Comparison of ENCODE assay signal across 30 cellular contexts in the genomic region with DNA sequence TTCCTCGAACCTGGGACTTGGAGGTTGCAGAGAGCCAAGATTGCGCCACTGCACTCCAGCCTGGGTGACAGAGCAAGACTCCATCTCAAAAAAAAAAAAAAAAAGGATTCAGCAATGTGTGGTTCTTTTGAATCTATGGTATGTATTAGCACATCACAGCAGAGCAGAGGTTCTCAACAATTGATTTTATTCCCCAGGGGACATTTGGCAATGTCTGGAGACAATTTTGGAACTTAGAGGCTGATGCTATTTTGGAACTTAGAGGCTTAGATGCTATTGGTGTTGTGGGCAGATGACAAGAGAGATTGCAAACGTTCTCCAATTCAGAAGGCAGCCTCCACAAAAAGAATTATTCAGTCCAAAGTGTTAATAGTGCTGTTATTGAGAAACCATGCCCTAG.
"Had no signal": no experiment of that assay in that cellular context is flagged by ENCODE, and none has a peak within 500 bp of the region (broad histone marks: within the 10 kb centered on the region; RNA-seq: fewer than 3 reads in every experiment).

No MANE protein-coding gene starts in this region.

- H3K27ac Mint-ChIP-seq: naive thymus-derived CD8-positive, alpha-beta T cell; nephron; stimulated activated effector memory CD8-positive, alpha-beta T cell treated with anti-CD3 and anti-CD28 coated beads, Interleukin-12 subunit alpha, Interleukin-12 subunit beta, amount 100 ng/mL, for 72 hours; stimulated activated naive CD8-positive, alpha-beta T cell treated with anti-CD3 and anti-CD28 coated beads, Interleukin-15, Interleukin-2, amounts not matched to agents 100 ng/mL and 50 ng/mL, for 24 hours had no signal

- H3K4me3 ChIP-seq: lower lobe of right lung, pancreas, prostate gland, spleen, suprapubic skin, thoracic aorta, tibial artery, upper lobe of right lung had no signal

- H3K4me1 ChIP-seq: lower lobe of right lung, pancreas, prostate gland, spleen, suprapubic skin, upper lobe of right lung had no signal

- H3K9me3 ChIP-seq: pancreas, prostate gland, upper lobe of right lung had no signal

- ATAC-seq: left cardiac atrium; left lobe of liver; lower lobe of right lung; naive thymus-derived CD8-positive, alpha-beta T cell; pancreas; right cardiac atrium; sciatic nerve; stimulated activated effector memory CD8-positive, alpha-beta T cell treated with anti-CD3 and anti-CD28 coated beads, Interleukin-12 subunit alpha, Interleukin-12 subunit beta, amount 100 ng/mL, for 72 hours; upper lobe of right lung had no signal

- H3K27me3 Mint-ChIP-seq: stimulated activated naive CD8-positive, alpha-beta T cell treated with anti-CD3 and anti-CD28 coated beads, Interleukin-15, Interleukin-2, amounts not matched to agents 100 ng/mL and 50 ng/mL, for 24 hours had no signal

- H3K36me3 Mint-ChIP-seq: stimulated activated effector memory CD8-positive, alpha-beta T cell treated with anti-CD3 and anti-CD28 coated beads, Interleukin-12 subunit alpha, Interleukin-12 subunit beta, amount 100 ng/mL, for 72 hours had no signal

- H3K36me3 ChIP-seq: lower lobe of right lung, pancreas, prostate gland, spleen, suprapubic skin, thoracic aorta, tibial artery, upper lobe of right lung had no signal

- H3K4me3 Mint-ChIP-seq: naive thymus-derived CD8-positive, alpha-beta T cell; nephron; neural crest cell; stimulated activated effector memory CD8-positive, alpha-beta T cell treated with anti-CD3 and anti-CD28 coated beads, Interleukin-12 subunit alpha, Interleukin-12 subunit beta, amount 100 ng/mL, for 72 hours; stimulated activated naive CD8-positive, alpha-beta T cell treated with anti-CD3 and anti-CD28 coated beads, Interleukin-15, Interleukin-2, amounts not matched to agents 100 ng/mL and 50 ng/mL, for 24 hours had no signal

- FAIRE-seq: keratinocyte, pancreas, small intestine, urothelium cell line had no signal

- H3K27me3 ChIP-seq: pancreas, spleen, suprapubic skin, tibial artery, upper lobe of right lung had no signal

- H3K4me1 Mint-ChIP-seq: naive thymus-derived CD8-positive, alpha-beta T cell; nephron; neural crest cell had no signal

- DNase-seq: hippocampal formation; kidney glomerular epithelial cell; left cardiac atrium; lower lobe of right lung; mammary epithelial cell; mesenchymal stem cell; naive thymus-derived CD8-positive, alpha-beta T cell; nucleus accumbens; pancreas; posterior cingulate gyrus; retina; right cardiac atrium; small intestine; spleen; stimulated activated CD4-positive, alpha-beta T cell treated with anti-CD3 and anti-CD28 coated beads, Interleukin-4, amount 100 ng/mL, for 24 hours; stimulated activated naive CD4-positive, alpha-beta T cell; tibial artery; trophoblast cell; upper lobe of right lung had no signal

- H3K27ac ChIP-seq: lower lobe of right lung, pancreas, prostate gland, spleen, suprapubic skin, thoracic aorta, tibial artery, upper lobe of right lung had no signal
